Comparison of ENCODE assay signal across 18 cellular contexts in the genomic region with DNA sequence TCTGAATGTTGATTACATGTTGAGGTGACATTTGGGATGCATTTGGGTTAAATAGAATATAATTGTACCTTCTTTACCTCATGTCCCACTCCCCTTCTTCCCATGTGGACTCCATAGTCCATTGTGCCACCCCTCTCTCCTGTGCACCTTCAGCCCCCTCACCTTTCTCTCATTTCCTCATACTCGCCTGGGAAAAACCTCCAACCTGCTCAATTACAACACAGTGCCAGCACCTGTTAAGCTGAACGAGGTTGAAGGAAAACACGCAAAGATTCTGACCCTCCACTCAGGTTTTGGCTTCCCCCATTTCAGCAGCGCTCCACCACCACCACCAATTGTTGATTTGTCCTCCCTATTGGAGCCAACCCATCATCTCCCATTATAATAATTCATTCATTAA. TPM values are rescaled to one million over a fixed set of nuclear protein-coding genes. Genes with fewer than 3 reads are reported as not detected.
DNase-seq lines count a peak whose midpoint lies in the region; ATAC-seq and TF ChIP-seq lines count a peak whose summit lies in the region.
"Had no signal": no experiment of that assay in that cellular context is flagged by ENCODE, and none has a peak within 500 bp of the region (broad histone marks: within the 10 kb centered on the region; RNA-seq: fewer than 3 reads in every experiment).

No MANE protein-coding gene starts in this region.

- peaks cover 34 to 62% (median 44%) of the 10 kb centered on the region in 4 donors for H3K4me1 Mint-ChIP-seq in CD4-positive, alpha-beta memory T cell
- H3K4me1 Mint-ChIP-seq in osteocyte (ENCODE audit: unreplicated experiment), result peaks cover 14% of the 10 kb centered on the region

- H3K36me3 ChIP-seq in CD4-positive, alpha-beta memory T cell (ENCODE audit: insufficient read depth, low read length), result no peaks in the 10 kb centered on the region
- H3K36me3 ChIP-seq: MG63, Peyer's patch, SJCRH30 had no signal

- no peaks in the 10 kb centered on the region for H3K27me3 Mint-ChIP-seq in CD4-positive, alpha-beta memory T cell
- no peaks in the 10 kb centered on the region for H3K27me3 Mint-ChIP-seq in osteocyte (ENCODE audit: unreplicated experiment)

- ATAC-seq in GM19035 (IDR thresholded peaks at IDR 0.05; ENCODE audit: unreplicated experiment), result no peak
- ATAC-seq: K562 had no signal

- H3K27ac ChIP-seq in CD4-positive, alpha-beta memory T cell (ENCODE audit: low read depth, low read length), result no peak overlapping the region
- H3K27ac ChIP-seq: Peyer's patch, SJCRH30 had no signal

- CTCF ChIA-PET in CD4-positive, alpha-beta memory T cell (lab: Charles Lee; ENCODE audit: partially characterized antibody), result no interaction called here

- no peaks in the 10 kb centered on the region for H3K9me3 ChIP-seq in CD4-positive, alpha-beta memory T cell (ENCODE audit: control insufficient read depth in 1 of 2, low read length in 2 of 2)
- H3K9me3 ChIP-seq: MG63, Peyer's patch, SJCRH30 had no signal

- no peak for DNase-seq in CD4-positive, alpha-beta memory T cell
- DNase-seq in D341Med (ENCODE audit: low spot score) (peak; percentile 3), islet precursor cell (peak; percentile 16), osteocyte (ENCODE audit: extremely low spot score, unreplicated experiment) (peak; percentile 10), NAMALWA (ENCODE audit: low spot score) (no peak), HuH-7 (ENCODE audit: low spot score) (no peak)
- DNase-seq: DMS53, EL, MG63, NCI-H1048, NCI-H1417 treated with DMSO at 0.1 percent for 48 hours, NCI-H187, NCI-H446, NCI-H526, Peyer's patch, SJCRH30 had no signal

- no peak overlapping the region for H3K4me3 ChIP-seq in CD4-positive, alpha-beta memory T cell (ENCODE audit: low read length in 2 of 2)
- H3K4me3 ChIP-seq: K562, MG63, Peyer's patch, SJCRH30 had no signal

- TF ChIP-seq CTCF in osteocyte (IDR thresholded peaks at IDR 0.05), result no peak

- peak overlapping the region in 4 of 7 donors; percentile 13 to 70 (median 33) for H3K27ac Mint-ChIP-seq in CD4-positive, alpha-beta memory T cell
- H3K27ac Mint-ChIP-seq in osteocyte (ENCODE audit: unreplicated experiment), result no peak overlapping the region

- no peaks in the 10 kb centered on the region for H3K27me3 ChIP-seq in CD4-positive, alpha-beta memory T cell (ENCODE audit: insufficient read depth, low read length)
- H3K27me3 ChIP-seq: MG63, Peyer's patch, SJCRH30 had no signal

- no peak overlapping the region for H3K4me3 Mint-ChIP-seq in CD4-positive, alpha-beta memory T cell
- H3K4me3 Mint-ChIP-seq in osteocyte (ENCODE audit: unreplicated experiment), result no peak overlapping the region

- POLR2A ChIA-PET in CD4-positive, alpha-beta memory T cell (lab: Charles Lee; ENCODE audit: partially characterized antibody), result no interaction called here

- H3K9me3 Mint-ChIP-seq in CD4-positive, alpha-beta memory T cell, result peaks cover 0 to 1% (median 0%) of the 10 kb centered on the region in 8 donors
- no peaks in the 10 kb centered on the region for H3K9me3 Mint-ChIP-seq in osteocyte (ENCODE audit: unreplicated experiment)

- H3K36me3 Mint-ChIP-seq in CD4-positive, alpha-beta memory T cell, result no peaks in the 10 kb centered on the region
- H3K36me3 Mint-ChIP-seq in osteocyte (ENCODE audit: unreplicated experiment), result no peaks in the 10 kb centered on the region

- intact Hi-C loops in CD4-positive, alpha-beta memory T cell (cut with micrococcal nuclease), result no loop called here

- H3K4me1 ChIP-seq in CD4-positive, alpha-beta memory T cell (ENCODE audit: insufficient read depth, low read length), result peaks cover 43% of the 10 kb centered on the region

RNA-seq across cellular contexts. Expression of gene PPP2R5C, which starts 33.9 kb away (rescaled TPM):
- 100 to 1,000 TPM; 584 to 620 TPM for total RNA-seq in CD4-positive, alpha-beta memory T cell
- 100 to 1,000 TPM; 273 to 278 TPM for polyA plus RNA-seq in CD4-positive, alpha-beta memory T cell
- 115 and 116 TPM in 2 replicates for total RNA-seq in osteocyte

Comparison
In these comparisons a context has a peak if more than half of its experiments do, and no peak if none do; other contexts are left out.
1. DNase-seq: peak in D341Med (single experiment), islet precursor cell (single experiment) and osteocyte (single experiment); none in CD4-positive, alpha-beta memory T cell (0 of 5), NAMALWA (single experiment) and HuH-7 (single experiment).